18 cellular contexts compared by ENCODE assay signal in genomic region chr16:8120001-8120400, GRCh38.
DNase-seq lines count a peak whose midpoint lies in the region; ATAC-seq and TF ChIP-seq lines count a peak whose summit lies in the region.
"Had no signal": no experiment of that assay in that cellular context is flagged by ENCODE, and none has a peak within 500 bp of the region (broad histone marks: within the 10 kb centered on the region; RNA-seq: fewer than 3 reads in every experiment).

No MANE protein-coding gene starts in this region.

- H3K27me3 Mint-ChIP-seq in neural progenitor cell (ENCODE audit: insufficient read depth, low read depth), result peaks cover 3% of the 10 kb centered on the region
- no peaks in the 10 kb centered on the region for H3K27me3 Mint-ChIP-seq in activated CD4-positive, alpha-beta memory T cell treated with anti-CD3 and anti-CD28 coated beads for 36 hours
- H3K27me3 Mint-ChIP-seq: CD4-positive, alpha-beta T cell had no signal

- DNase-seq in ELF-1 (ENCODE audit: low read depth, low spot score) (peak; percentile 9), M059J (ENCODE audit: low read depth) (peak; percentile 62), neural progenitor cell (ENCODE audit: low spot score) (peak; percentile 20), AG08396 (ENCODE audit: low spot score) (no peak), Right ventricle myocardium inferior (ENCODE audit: missing footprints) (no peak)
- no peak for DNase-seq in activated CD4-positive, alpha-beta memory T cell treated with anti-CD3 and anti-CD28 coated beads for 36 hours
- DNase-seq: AML-193; BE2C; Calu3; CD4-positive, alpha-beta T cell; COR-L47; DMS53; DMS79 treated with DMSO at 0.1 percent for 48 hours; GOT3; HCEC 1CT had no signal

- H3K9me3 ChIP-seq in neural progenitor cell (ENCODE audit: low read depth), result no peaks in the 10 kb centered on the region
- H3K9me3 ChIP-seq: BE2C had no signal

- H3K4me3 ChIP-seq in neural progenitor cell, result no peak overlapping the region
- H3K4me3 ChIP-seq: BLaER1 treated with 17β-estradiol and CSF1 and Interleukin-3, amounts not matched to agents 10 nM and 100 nM had no signal

- H3K27ac Mint-ChIP-seq in neural progenitor cell, result no peak overlapping the region
- H3K27ac Mint-ChIP-seq in activated CD4-positive, alpha-beta memory T cell treated with anti-CD3 and anti-CD28 coated beads for 36 hours, result no peak overlapping the region
- H3K27ac Mint-ChIP-seq: CD14-positive monocyte; CD4-positive, alpha-beta T cell had no signal

- H3K4me1 ChIP-seq in neural progenitor cell, result no peaks in the 10 kb centered on the region
- H3K4me1 ChIP-seq: BE2C had no signal

- POLR2A ChIA-PET in activated CD4-positive, alpha-beta memory T cell treated with anti-CD3 and anti-CD28 coated beads for 36 hours (lab: Charles Lee), result no interaction called here

- H3F3A ChIP-seq in neural progenitor cell (ENCODE audit: low read depth), result peaks cover 8% of the 10 kb centered on the region

- peaks cover 2% of the 10 kb centered on the region for H3K36me3 Mint-ChIP-seq in neural progenitor cell
- H3K36me3 Mint-ChIP-seq in activated CD4-positive, alpha-beta memory T cell treated with anti-CD3 and anti-CD28 coated beads for 36 hours, result no peaks in the 10 kb centered on the region
- H3K36me3 Mint-ChIP-seq: CD14-positive monocyte had no signal

- no peaks in the 10 kb centered on the region for H4K20me1 ChIP-seq in neural progenitor cell (ENCODE audit: low read depth)
- H4K20me1 ChIP-seq: BLaER1 treated with 17β-estradiol and CSF1 and Interleukin-3, amounts not matched to agents 10 nM and 100 nM had no signal

- no peak overlapping the region for H3K9ac ChIP-seq in neural progenitor cell
- H3K9ac ChIP-seq: BLaER1 treated with 17β-estradiol and CSF1 and Interleukin-3, amounts not matched to agents 10 nM and 100 nM had no signal

- ATAC-seq in Right ventricle myocardium inferior, result no peak

- intact Hi-C loops in activated CD4-positive, alpha-beta memory T cell treated with anti-CD3 and anti-CD28 coated beads for 36 hours (cut with micrococcal nuclease), result no loop called here
- intact Hi-C loops in Right ventricle myocardium inferior (cut with DNase I), result no loop called here

- CTCF ChIA-PET in activated CD4-positive, alpha-beta memory T cell treated with anti-CD3 and anti-CD28 coated beads for 36 hours (lab: Charles Lee), result no interaction called here

- no peaks in the 10 kb centered on the region for H3K36me3 ChIP-seq in neural progenitor cell
- H3K36me3 ChIP-seq: BE2C; BLaER1 treated with 17β-estradiol and CSF1 and Interleukin-3, amounts not matched to agents 10 nM and 100 nM had no signal

- TF ChIP-seq CTCF in neural progenitor cell (IDR thresholded peaks at IDR 0.05), result no peak

- H3K9me3 Mint-ChIP-seq in neural progenitor cell, result peaks cover 7% of the 10 kb centered on the region
- H3K9me3 Mint-ChIP-seq in activated CD4-positive, alpha-beta memory T cell treated with anti-CD3 and anti-CD28 coated beads for 36 hours, result peaks cover 20% of the 10 kb centered on the region

- no peak overlapping the region for H3K27ac ChIP-seq in neural progenitor cell
- H3K27ac ChIP-seq: 22Rv1; BLaER1 treated with 17β-estradiol and CSF1 and Interleukin-3, amounts not matched to agents 10 nM and 100 nM had no signal

- H2AFZ ChIP-seq in neural progenitor cell (replicated peaks), result no peak overlapping the region

- H3K79me2 ChIP-seq in neural progenitor cell (ENCODE audit: low read depth), result no peaks in the 10 kb centered on the region

- no peak overlapping the region for H3K4me2 ChIP-seq in neural progenitor cell
- H3K4me2 ChIP-seq: BLaER1 treated with 17β-estradiol and CSF1 and Interleukin-3, amounts not matched to agents 10 nM and 100 nM had no signal

- H3K4me3 Mint-ChIP-seq in neural progenitor cell, result no peak overlapping the region
- H3K4me3 Mint-ChIP-seq in activated CD4-positive, alpha-beta memory T cell treated with anti-CD3 and anti-CD28 coated beads for 36 hours, result no peak overlapping the region
- H3K4me3 Mint-ChIP-seq: CD14-positive monocyte; CD4-positive, alpha-beta T cell had no signal

- peaks cover 7% of the 10 kb centered on the region for H3K4me1 Mint-ChIP-seq in neural progenitor cell
- H3K4me1 Mint-ChIP-seq in activated CD4-positive, alpha-beta memory T cell treated with anti-CD3 and anti-CD28 coated beads for 36 hours (ENCODE audit: low read depth), result no peaks in the 10 kb centered on the region
- H3K4me1 Mint-ChIP-seq: CD14-positive monocyte had no signal

- H3K27me3 ChIP-seq in neural progenitor cell, result no peaks in the 10 kb centered on the region
- H3K27me3 ChIP-seq: BE2C; BLaER1 treated with 17β-estradiol and CSF1 and Interleukin-3, amounts not matched to agents 10 nM and 100 nM had no signal

Comparison
In these comparisons a context has a peak if more than half of its experiments do, and no peak if none do; other contexts are left out.
1. DNase-seq: peak in ELF-1 (single experiment), M059J (single experiment) and neural progenitor cell (single experiment); none in activated CD4-positive, alpha-beta memory T cell treated with anti-CD3 and anti-CD28 coated beads for 36 hours (single experiment), AG08396 (single experiment) and Right ventricle myocardium inferior (single experiment).